Comparison of ENCODE assay signal across 24 cellular contexts in the genomic region with DNA sequence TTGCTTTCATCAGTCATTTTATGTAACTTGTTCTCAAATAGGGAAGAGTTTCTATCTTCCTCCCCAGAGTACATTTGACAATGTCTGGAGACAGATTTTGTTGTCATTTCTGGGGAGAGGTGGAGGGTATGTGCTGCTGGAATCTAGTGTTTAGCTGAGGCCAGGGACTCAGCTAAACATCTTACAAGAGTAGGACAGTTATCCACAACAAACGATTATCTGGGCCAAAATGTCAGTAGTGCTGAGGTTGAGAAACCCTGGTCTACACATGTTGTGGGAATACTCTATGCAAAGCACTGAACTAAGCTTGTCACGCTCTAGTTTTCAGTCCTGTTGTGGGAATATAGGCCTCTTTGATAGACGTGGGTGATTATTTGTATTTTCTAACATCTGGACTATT.
"Had no signal": no experiment of that assay in that cellular context is flagged by ENCODE, and none has a peak within 500 bp of the region (broad histone marks: within the 10 kb centered on the region; RNA-seq: fewer than 3 reads in every experiment).

No MANE protein-coding gene starts in this region.

- H3K9me3 ChIP-seq: left lung, ovary, right atrium auricular region, stomach, testis, tibial artery, upper lobe of right lung had no signal

- H3K27ac Mint-ChIP-seq: memory B cell; naive thymus-derived CD8-positive, alpha-beta T cell; progenitor cell of endocrine pancreas; stimulated activated naive B cell treated with anti-CD40 and anti-IgM and Interleukin-4, amounts not matched to agents 10 μg/mL and 1 μg/mL and 100 μg/mL, for 72 hours had no signal

- H3K4me3 Mint-ChIP-seq: memory B cell; naive thymus-derived CD8-positive, alpha-beta T cell; nephron; neural crest cell; stimulated activated naive B cell treated with anti-CD40 and anti-IgM and Interleukin-4, amounts not matched to agents 10 μg/mL and 1 μg/mL and 100 μg/mL, for 72 hours had no signal

- H3K36me3 ChIP-seq: left lung, ovary, right atrium auricular region, stomach, tibial artery, upper lobe of right lung had no signal

- H3K4me1 Mint-ChIP-seq: memory B cell; naive thymus-derived CD8-positive, alpha-beta T cell; nephron; neural crest cell had no signal

- DNase-seq: hippocampal formation; kidney glomerular epithelial cell; left cardiac atrium; left lung; naive thymus-derived CD8-positive, alpha-beta T cell; ovary; stimulated activated CD4-positive, alpha-beta T cell treated with anti-CD3 and anti-CD28 coated beads, Interleukin-12 subunit alpha, Interleukin-12 subunit beta, amount 100 ng/mL, for 4 hours; stimulated activated CD4-positive, alpha-beta T cell treated with anti-CD3 and anti-CD28 coated beads, Interleukin-15, amount 100 ng/mL, for 24 hours; stimulated activated CD4-positive, alpha-beta T cell treated with anti-CD3 and anti-CD28 coated beads, Interleukin-2, amount 100 ng/mL, for 24 hours; stimulated activated CD4-positive, alpha-beta T cell treated with anti-CD3 and anti-CD28 coated beads, Interleukin-4, amount 100 ng/mL, for 1 hour; stimulated activated naive B cell treated with anti-CD40 and anti-IgM and Interleukin-4, amounts not matched to agents 10 μg/mL and 1 μg/mL and 100 μg/mL, for 72 hours; stimulated activated naive CD8-positive, alpha-beta T cell treated with anti-CD3 and anti-CD28 coated beads, Interleukin-15, Interleukin-2, amounts not matched to agents 100 U/mL and 50 U/mL, for 24 hours; stomach; testis; tibial artery; trophoblast cell; upper lobe of right lung had no signal

- H3K4me3 ChIP-seq: left lung, ovary, right atrium auricular region, skin epidermis, stomach, testis, tibial artery, upper lobe of right lung had no signal

- H3K27ac ChIP-seq: left lung, ovary, right atrium auricular region, skin epidermis, stomach, testis, tibial artery, upper lobe of right lung had no signal

- H3K36me3 Mint-ChIP-seq: memory B cell; stimulated activated naive B cell treated with anti-CD40 and anti-IgM and Interleukin-4, amounts not matched to agents 10 μg/mL and 1 μg/mL and 100 μg/mL, for 72 hours had no signal

- H3K27me3 ChIP-seq: left lung, ovary, right atrium auricular region, stomach, testis, tibial artery, upper lobe of right lung had no signal

- H3K4me1 ChIP-seq: left lung, right atrium auricular region, stomach, testis, tibial artery, upper lobe of right lung had no signal

- ATAC-seq: left cardiac atrium; left lung; naive thymus-derived CD8-positive, alpha-beta T cell; sciatic nerve; stimulated activated naive B cell treated with anti-CD40 and anti-IgM and Interleukin-4, amounts not matched to agents 10 μg/mL and 1 μg/mL and 100 μg/mL, for 72 hours; stimulated activated naive CD8-positive, alpha-beta T cell treated with anti-CD3 and anti-CD28 coated beads, Interleukin-15, Interleukin-2, amounts not matched to agents 100 U/mL and 50 U/mL, for 24 hours; upper lobe of right lung had no signal

- H3K27me3 Mint-ChIP-seq: memory B cell; progenitor cell of endocrine pancreas; stimulated activated naive B cell treated with anti-CD40 and anti-IgM and Interleukin-4, amounts not matched to agents 10 μg/mL and 1 μg/mL and 100 μg/mL, for 72 hours had no signal

- H3K9me3 Mint-ChIP-seq: memory B cell; naive thymus-derived CD8-positive, alpha-beta T cell; nephron had no signal
